22 cellular contexts compared by ENCODE assay signal in genomic region chr19:30353394-30353793, GRCh38. TPM values are rescaled to one million over a fixed set of nuclear protein-coding genes. Genes with fewer than 3 reads are reported as not detected.
"Had no signal": no experiment of that assay in that cellular context is flagged by ENCODE, and none has a peak within 500 bp of the region (broad histone marks: within the 10 kb centered on the region; RNA-seq: fewer than 3 reads in every experiment).

No MANE protein-coding gene starts in this region.

- H3K27ac ChIP-seq: RWPE1 had no signal

- H3K9me2 ChIP-seq: SK-N-SH had no signal

- H3K4me3 ChIP-seq: MG63 had no signal

- DNase-seq: IMR-90, Karpas-422, KG1, MG63, NCI-H1092 treated with DMSO at 0.1 percent for 48 hours, NCI-H1436, NCI-H187, NCI-H2029, NCI-H2081 treated with DMSO at 0.1 percent for 48 hours, NCI-H2171, NCI-H226, NCI-H446, NCI-H510A, NCI-H524 treated with DMSO at 0.1 percent for 48 hours, NCI-H69, NCI-H774, PC-3, SHP77, SK-N-SH had no signal

- FAIRE-seq: HepG2 had no signal

- H3K9me3 ChIP-seq: MG63, SK-N-SH had no signal

- H3K4me2 ChIP-seq: SK-N-SH had no signal

- H3K36me3 ChIP-seq: MG63 had no signal

- H3K9ac ChIP-seq: SK-N-SH had no signal

RNA-seq across cellular contexts. Expression of gene ZNF536, which starts 18.8 kb away (rescaled TPM):
- total RNA-seq: HepG2, HT-29, IMR-90, PC-3 had no signal
- polyA plus RNA-seq: HepG2, IMR-90 had no signal
